ENCODE assay signal across 9 cellular contexts in the genomic region with DNA sequence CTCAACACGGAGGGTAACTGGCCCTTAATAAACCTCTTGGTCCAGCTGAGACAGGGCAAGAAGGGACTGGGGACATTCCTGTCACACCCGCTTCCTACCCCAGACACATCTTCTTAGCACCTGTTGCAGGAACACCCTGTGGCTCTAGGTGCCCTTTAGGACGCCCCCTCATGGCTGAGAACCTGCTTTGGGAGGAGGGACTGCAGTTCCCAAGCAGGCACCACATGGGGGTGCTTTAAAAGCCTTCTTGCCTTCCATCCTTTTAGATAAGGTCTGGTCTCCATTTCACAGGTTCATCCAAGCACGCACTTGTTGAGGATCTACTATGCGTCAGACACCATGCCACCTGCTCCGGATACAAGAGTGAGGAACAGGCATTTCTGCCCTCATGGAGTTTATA. TPM values are rescaled to one million over a fixed set of nuclear protein-coding genes. Genes with fewer than 3 reads are reported as not detected.
A peak's percentile ranks its signal among the peaks of the same experiment; 100 is the strongest.
DNase-seq lines count a peak whose midpoint lies in the region; ATAC-seq and TF ChIP-seq lines count a peak whose summit lies in the region.
"Had no signal": no experiment of that assay in that cellular context is flagged by ENCODE, and none has a peak within 500 bp of the region (broad histone marks: within the 10 kb centered on the region; RNA-seq: fewer than 3 reads in every experiment).

No MANE protein-coding gene starts in this region.

- H4K20me1 ChIP-seq in SK-N-SH (ENCODE audit: insufficient read depth) = no peaks in the 10 kb centered on the region

- no peak overlapping the region for H3K4me3 Mint-ChIP-seq in activated CD8-positive, alpha-beta memory T cell treated with anti-CD3 and anti-CD28 coated beads, Interleukin-2, amount 10 ng/mL, durations not matched to agents 7 days and 5 days
- H3K4me3 Mint-ChIP-seq: T-cell had no signal

- no peaks in the 10 kb centered on the region for H3K9me3 Mint-ChIP-seq in activated CD8-positive, alpha-beta memory T cell treated with anti-CD3 and anti-CD28 coated beads, Interleukin-2, amount 10 ng/mL, durations not matched to agents 7 days and 5 days (ENCODE audit: low read depth)
- H3K9me3 Mint-ChIP-seq: T-cell had no signal

- no peaks in the 10 kb centered on the region for H3K9me2 ChIP-seq in SK-N-SH

- 86% methylated on average over 6 of the region's 6 CpGs for WGBS in SK-N-SH (ENCODE audit: low lambda C conversion rate)

- POLR2A ChIA-PET in SK-N-SH (lab: Yijun Ruan, JAX) = no interaction called here

- no peak overlapping the region for H3K27ac ChIP-seq in SK-N-SH (ENCODE audit: low read depth in 2 of 2, low read length in 1 of 2)

- no peaks in the 10 kb centered on the region for H3K9me3 ChIP-seq in SK-N-SH

- DNase-seq in AG10803 (ENCODE audit: low read depth) = peak; percentile 11
- DNase-seq in SK-N-SH = peak; percentile 10
- peak; percentile 26 for DNase-seq in fibroblast of mammary gland (ENCODE audit: low read depth)
- DNase-seq in activated CD8-positive, alpha-beta memory T cell treated with anti-CD3 and anti-CD28 coated beads, Interleukin-2, amount 10 ng/mL, durations not matched to agents 7 days and 5 days = no peak

- H3K27ac Mint-ChIP-seq in activated CD8-positive, alpha-beta memory T cell treated with anti-CD3 and anti-CD28 coated beads, Interleukin-2, amount 10 ng/mL, durations not matched to agents 7 days and 5 days = no peak overlapping the region
- H3K27ac Mint-ChIP-seq: T-cell had no signal

- H3K4me1 ChIP-seq in SK-N-SH (ENCODE audit: control insufficient read depth in 1 of 2, insufficient read depth in 2 of 2, low read depth in 1 of 2, low read length in 1 of 2) = no peaks in the 10 kb centered on the region

- peaks cover 4% of the 10 kb centered on the region for H3K27me3 Mint-ChIP-seq in activated CD8-positive, alpha-beta memory T cell treated with anti-CD3 and anti-CD28 coated beads, Interleukin-2, amount 10 ng/mL, durations not matched to agents 7 days and 5 days
- H3K27me3 Mint-ChIP-seq: T-cell had no signal

- H3K4me2 ChIP-seq in SK-N-SH = no peak overlapping the region

- peaks cover 6% of the 10 kb centered on the region for H3K36me3 Mint-ChIP-seq in activated CD8-positive, alpha-beta memory T cell treated with anti-CD3 and anti-CD28 coated beads, Interleukin-2, amount 10 ng/mL, durations not matched to agents 7 days and 5 days

- no peak for TF ChIP-seq EP300 in SK-N-SH (IDR thresholded peaks at IDR 0.05; ENCODE audit: borderline replicate concordance in 1 of 2, low read depth in 1 of 2, low read length in 1 of 2)

- H3K79me2 ChIP-seq in SK-N-SH (ENCODE audit: insufficient read depth) = no peaks in the 10 kb centered on the region

- TF ChIP-seq RAD21 in SK-N-SH (IDR thresholded peaks at IDR 0.05; ENCODE audit: low read length) = no peak

- peaks cover 21 to 39% of the 10 kb centered on the region in 2 experiments for H3K36me3 ChIP-seq in SK-N-SH (replicated peaks in 1 of 2; ENCODE audit: control insufficient read depth in 1 of 2, insufficient read depth in 2 of 2, low read length in 1 of 2)

- H3F3A ChIP-seq in SK-N-SH (replicated peaks; ENCODE audit: insufficient read depth) = no peaks in the 10 kb centered on the region

- no peak overlapping the region for H2AFZ ChIP-seq in SK-N-SH (ENCODE audit: low read depth)

- H3K4me1 Mint-ChIP-seq in activated CD8-positive, alpha-beta memory T cell treated with anti-CD3 and anti-CD28 coated beads, Interleukin-2, amount 10 ng/mL, durations not matched to agents 7 days and 5 days = peaks cover 15% of the 10 kb centered on the region

- no peak overlapping the region for H3K4me3 ChIP-seq in AG10803 (ENCODE audit: low read length)
- no peak overlapping the region for H3K4me3 ChIP-seq in SK-N-SH (ENCODE audit: low read depth in 2 of 2, low read length in 1 of 2)
- no peak overlapping the region for H3K4me3 ChIP-seq in fibroblast of mammary gland (ENCODE audit: control insufficient read depth, low read depth, low read length)

- TF ChIP-seq CTCF in AG10803 (conservative IDR thresholded peaks at IDR 0.05; ENCODE audit: low read length) (peak; percentile 36), GM12874 (IDR thresholded peaks at IDR 0.05; ENCODE audit: insufficient read depth, low read depth, low read length) (peak; percentile 58), SK-N-SH (IDR thresholded peaks at IDR 0.05) (peak; percentile 41), fibroblast of mammary gland (conservative IDR thresholded peaks at IDR 0.05; ENCODE audit: control insufficient read depth, insufficient read depth, low read depth, low read length) (peak; percentile 39)

- CTCF ChIA-PET in SK-N-SH (lab: Yijun Ruan, JAX) = interaction anchor here (0.9 to 5.5 kb wide), 4 partner anchors 10 to 128 kb away, joined by 3 to 31 read pairs (median 3); no protein-coding TSS in a partner anchor
- CTCF ChIA-PET in activated CD8-positive, alpha-beta memory T cell treated with anti-CD3 and anti-CD28 coated beads, Interleukin-2, amount 10 ng/mL, durations not matched to agents 7 days and 5 days (lab: Charles Lee) = interaction anchor here (1.4 to 5.6 kb wide), 3 partner anchors 19 to 128 kb away, joined by 3 to 23 read pairs (median 4); no protein-coding TSS in a partner anchor

- ATAC-seq in HG03139 (IDR thresholded peaks at IDR 0.05; ENCODE audit: unreplicated experiment) (no peak), HG02642 (IDR thresholded peaks at IDR 0.05; ENCODE audit: poor library complexity, unreplicated experiment) (no peak)
- ATAC-seq in activated CD4-positive, CD25-positive, alpha-beta regulatory T cell treated with anti-CD3 and anti-CD28 coated beads, Interleukin-2, amount 50 U/mL, for 24 hours = no peak
- no peak for ATAC-seq in activated CD8-positive, alpha-beta memory T cell treated with anti-CD3 and anti-CD28 coated beads, Interleukin-2, amount 10 ng/mL, durations not matched to agents 7 days and 5 days

- H3K27me3 ChIP-seq in SK-N-SH (ENCODE audit: insufficient read depth) = no peaks in the 10 kb centered on the region

- no peak overlapping the region for H3K9ac ChIP-seq in SK-N-SH

TF ChIP-seq in SK-N-SH, 30 proteins besides CTCF, POLR2A, EP300 and RAD21:
- no peak for TF ChIP-seq MXI1 (IDR thresholded peaks at IDR 0.05; ENCODE audit: low read depth, low read length)
- TF ChIP-seq FOXJ3 (CRISPR knock-in tag; IDR thresholded peaks at IDR 0.05) = no peak
- no peak for TF ChIP-seq TAF1 (IDR thresholded peaks at IDR 0.05; ENCODE audit: borderline replicate concordance, low read depth, low read length)
- no peak for TF ChIP-seq EZH2phosphoT487 (IDR thresholded peaks at IDR 0.05; ENCODE audit: borderline replicate concordance, low read depth)
- no peak for TF ChIP-seq SMC3 (IDR thresholded peaks at IDR 0.05; ENCODE audit: low read depth, low read length)
- TF ChIP-seq FOXM1 (IDR thresholded peaks at IDR 0.05; ENCODE audit: low read depth) = no peak

RNA-seq across cellular contexts. Expression of a gene that starts 26.6 kb away (rescaled TPM):
- polyA plus RNA-seq in SK-N-SH (2012; rRNA removed) = 30.6 and 45.9 TPM in 2 replicates
- polyA plus RNA-seq in SK-N-SH (2012; cell fraction: cytosol; rRNA removed) = 47.4 and 48.2 TPM in 2 replicates
- 54.6 and 60.7 TPM in 2 replicates for polyA plus RNA-seq in SK-N-SH (2012; cell fraction: nucleus; rRNA removed)
- total RNA-seq in activated CD8-positive, alpha-beta memory T cell treated with anti-CD3 and anti-CD28 coated beads, Interleukin-2, amount 10 ng/mL, durations not matched to agents 7 days and 5 days = 10 to 100 TPM; 55.6 to 65.0 TPM

RNA-seq across cellular contexts. Expression of a gene that starts 47.2 kb away (rescaled TPM):
- polyA plus RNA-seq in SK-N-SH (2012; rRNA removed) = 362 and 453 TPM in 2 replicates
- 418 and 470 TPM in 2 replicates for polyA plus RNA-seq in SK-N-SH (2012; cell fraction: cytosol; rRNA removed)
- polyA plus RNA-seq in SK-N-SH (2012; cell fraction: nucleus; rRNA removed) = 119 and 151 TPM in 2 replicates
- total RNA-seq in activated CD8-positive, alpha-beta memory T cell treated with anti-CD3 and anti-CD28 coated beads, Interleukin-2, amount 10 ng/mL, durations not matched to agents 7 days and 5 days = 100 to 1,000 TPM; 247 to 273 TPM

RNA-seq across cellular contexts. Expression of a gene that starts 51.2 kb away (rescaled TPM):
- not detected in 2 replicates for polyA plus RNA-seq in SK-N-SH (2012; rRNA removed)
- polyA plus RNA-seq in SK-N-SH (2012; cell fraction: cytosol; rRNA removed) = not detected in 2 replicates
- not detected in 2 replicates for polyA plus RNA-seq in SK-N-SH (2012; cell fraction: nucleus; rRNA removed)
- total RNA-seq in activated CD8-positive, alpha-beta memory T cell treated with anti-CD3 and anti-CD28 coated beads, Interleukin-2, amount 10 ng/mL, durations not matched to agents 7 days and 5 days = not detected
